1 cellular context compared by ENCODE assay signal in genomic region chr9:104747565-104748358, GRCh38.
TF ChIP-seq lines count a peak whose summit lies in the region.

Gene NIPSNAP3A (plus strand): TSS chr9:104747683. CDS start chr9:104747793, 110 bp downstream.

TF ChIP-seq in HepG2, 621 proteins besides CTCF, POLR2A, EP300 and RAD21 (continued from another document and continues in another):
- TF ChIP-seq GLMP (CRISPR knock-in tag; IDR thresholded peaks at IDR 0.05; ENCODE audit: borderline replicate concordance) (no peak), HOXA5 (CRISPR knock-in tag; IDR thresholded peaks at IDR 0.05) (peak; percentile 23; the same call in 1 of the 2 replicates), RNF2 (conservative IDR thresholded peaks at IDR 0.05; ENCODE audit: low read depth) (no peak), ZBTB49 (CRISPR knock-in tag; IDR thresholded peaks at IDR 0.05; ENCODE audit: borderline replicate concordance) (no peak), FOXK2 (IDR thresholded peaks at IDR 0.05) (no peak), ATF7 (IDR thresholded peaks at IDR 0.05) (no peak), ATF7 (CRISPR knock-in tag; IDR thresholded peaks at IDR 0.05) (peak; percentile 45; the same call in 1 of the 2 replicates), SMARCE1 (IDR thresholded peaks at IDR 0.05; ENCODE audit: borderline replicate concordance) (no peak), SKI (IDR thresholded peaks at IDR 0.05; ENCODE audit: partially characterized antibody) (no peak), RBFOX2 (IDR thresholded peaks at IDR 0.05; ENCODE audit: low read depth, low read length) (peak; percentile 83), NFRKB (IDR thresholded peaks at IDR 0.05) (no peak), ZNF337 (CRISPR knock-in tag; IDR thresholded peaks at IDR 0.05; ENCODE audit: borderline replicate concordance, low read depth) (no peak), ZNF350 (CRISPR knock-in tag; IDR thresholded peaks at IDR 0.05; ENCODE audit: borderline replicate concordance, low read depth) (peak; percentile 81), RORA (CRISPR knock-in tag; IDR thresholded peaks at IDR 0.05) (no peak), ZNF841 (CRISPR knock-in tag; IDR thresholded peaks at IDR 0.05; ENCODE audit: borderline replicate concordance) (no peak), ZFP36L2 (CRISPR knock-in tag; IDR thresholded peaks at IDR 0.05) (no peak), ZNF17 (CRISPR knock-in tag; IDR thresholded peaks at IDR 0.05) (no peak), ZNF557 (CRISPR knock-in tag; IDR thresholded peaks at IDR 0.05) (no peak), ZBTB1 (CRISPR knock-in tag; IDR thresholded peaks at IDR 0.05; ENCODE audit: borderline replicate concordance) (no peak), AHDC1 (CRISPR knock-in tag; IDR thresholded peaks at IDR 0.05; ENCODE audit: borderline replicate concordance) (no peak), ZNF550 (CRISPR knock-in tag; IDR thresholded peaks at IDR 0.05; ENCODE audit: borderline replicate concordance) (no peak), ZNF326 (CRISPR knock-in tag; IDR thresholded peaks at IDR 0.05; ENCODE audit: borderline replicate concordance) (no peak), EED (CRISPR knock-in tag; IDR thresholded peaks at IDR 0.05) (no peak), ZNF264 (CRISPR knock-in tag; IDR thresholded peaks at IDR 0.05) (no peak), GATAD1 (CRISPR knock-in tag; IDR thresholded peaks at IDR 0.05) (peak; percentile 51; the same call in 1 of the 2 replicates), ZNF263 (CRISPR knock-in tag; IDR thresholded peaks at IDR 0.05) (no peak), MTA3 (CRISPR knock-in tag; IDR thresholded peaks at IDR 0.05) (no peak), EHMT2 (IDR thresholded peaks at IDR 0.05; ENCODE audit: borderline replicate concordance, low read depth, low read length) (no peak), DRAP1 (CRISPR knock-in tag; IDR thresholded peaks at IDR 0.05) (0 out of 2 replicates have a peak, but pooled peaks have one; percentile 17), SNRNP70 (IDR thresholded peaks at IDR 0.05; ENCODE audit: low read depth, low read length) (no peak), ZNF891 (CRISPR knock-in tag; IDR thresholded peaks at IDR 0.05) (no peak), DPF2 (CRISPR knock-in tag; IDR thresholded peaks at IDR 0.05; ENCODE audit: borderline replicate concordance, low read depth) (no peak), ZNF274 (CRISPR knock-in tag; IDR thresholded peaks at IDR 0.05) (peak; percentile 12; the same call in 1 of the 2 replicates), ASH2L (IDR thresholded peaks at IDR 0.05; ENCODE audit: insufficient read length, low read depth, low read length) (peak; percentile 81), ZNF232 (CRISPR knock-in tag; IDR thresholded peaks at IDR 0.05; ENCODE audit: borderline replicate concordance) (peak; percentile 30; the same call in 1 of the 2 replicates), POLR2G (IDR thresholded peaks at IDR 0.05; ENCODE audit: low read depth, low read length) (peak; percentile 70; the same call in 1 of the 2 replicates), ZNF382 (CRISPR knock-in tag; IDR thresholded peaks at IDR 0.05; ENCODE audit: borderline replicate concordance) (no peak), ATF5 (CRISPR knock-in tag; IDR thresholded peaks at IDR 0.05; ENCODE audit: low read depth) (no peak), SIX4 (CRISPR knock-in tag; IDR thresholded peaks at IDR 0.05) (no peak), MEF2D (CRISPR knock-in tag; IDR thresholded peaks at IDR 0.05) (peak; percentile 64; the same call in 1 of the 2 replicates), HOXA3 (CRISPR knock-in tag; IDR thresholded peaks at IDR 0.05) (peak; percentile 61; the same call in 1 of the 2 replicates), MXI1 (IDR thresholded peaks at IDR 0.05; ENCODE audit: borderline replicate concordance, low read depth, low read length) (0 out of 3 replicates have a peak, but pooled peaks have one; percentile 38), SNAPC2 (CRISPR knock-in tag; IDR thresholded peaks at IDR 0.05) (0 out of 2 replicates have a peak, but pooled peaks have one; percentile 21), PRPF4 (IDR thresholded peaks at IDR 0.05; ENCODE audit: low read depth, low read length, poor library complexity, severe bottlenecking) (no peak), ZBTB39 (CRISPR knock-in tag; IDR thresholded peaks at IDR 0.05) (no peak), AGO2 (optimal IDR thresholded peaks at IDR 0.05; ENCODE audit: low read depth, low read length) (peak; percentile 49)
- TF ChIP-seq, protein P1, sequence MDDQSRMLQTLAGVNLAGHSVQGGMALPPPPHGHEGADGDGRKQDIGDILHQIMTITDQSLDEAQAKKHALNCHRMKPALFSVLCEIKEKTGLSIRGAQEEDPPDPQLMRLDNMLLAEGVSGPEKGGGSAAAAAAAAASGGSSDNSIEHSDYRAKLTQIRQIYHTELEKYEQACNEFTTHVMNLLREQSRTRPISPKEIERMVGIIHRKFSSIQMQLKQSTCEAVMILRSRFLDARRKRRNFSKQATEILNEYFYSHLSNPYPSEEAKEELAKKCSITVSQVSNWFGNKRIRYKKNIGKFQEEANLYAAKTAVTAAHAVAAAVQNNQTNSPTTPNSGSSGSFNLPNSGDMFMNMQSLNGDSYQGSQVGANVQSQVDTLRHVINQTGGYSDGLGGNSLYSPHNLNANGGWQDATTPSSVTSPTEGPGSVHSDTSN (CRISPR knock-in tag; IDR thresholded peaks at IDR 0.05; ENCODE audit: borderline replicate concordance): no peak
- TF ChIP-seq, protein P2, sequence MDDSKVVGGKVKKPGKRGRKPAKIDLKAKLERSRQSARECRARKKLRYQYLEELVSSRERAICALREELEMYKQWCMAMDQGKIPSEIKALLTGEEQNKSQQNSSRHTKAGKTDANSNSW (CRISPR knock-in tag; IDR thresholded peaks at IDR 0.05; ENCODE audit: borderline replicate concordance): no peak
- TF ChIP-seq, protein P3, sequence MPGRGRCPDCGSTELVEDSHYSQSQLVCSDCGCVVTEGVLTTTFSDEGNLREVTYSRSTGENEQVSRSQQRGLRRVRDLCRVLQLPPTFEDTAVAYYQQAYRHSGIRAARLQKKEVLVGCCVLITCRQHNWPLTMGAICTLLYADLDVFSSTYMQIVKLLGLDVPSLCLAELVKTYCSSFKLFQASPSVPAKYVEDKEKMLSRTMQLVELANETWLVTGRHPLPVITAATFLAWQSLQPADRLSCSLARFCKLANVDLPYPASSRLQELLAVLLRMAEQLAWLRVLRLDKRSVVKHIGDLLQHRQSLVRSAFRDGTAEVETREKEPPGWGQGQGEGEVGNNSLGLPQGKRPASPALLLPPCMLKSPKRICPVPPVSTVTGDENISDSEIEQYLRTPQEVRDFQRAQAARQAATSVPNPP (CRISPR knock-in tag; IDR thresholded peaks at IDR 0.05): no peak
- TF ChIP-seq, protein P4, sequence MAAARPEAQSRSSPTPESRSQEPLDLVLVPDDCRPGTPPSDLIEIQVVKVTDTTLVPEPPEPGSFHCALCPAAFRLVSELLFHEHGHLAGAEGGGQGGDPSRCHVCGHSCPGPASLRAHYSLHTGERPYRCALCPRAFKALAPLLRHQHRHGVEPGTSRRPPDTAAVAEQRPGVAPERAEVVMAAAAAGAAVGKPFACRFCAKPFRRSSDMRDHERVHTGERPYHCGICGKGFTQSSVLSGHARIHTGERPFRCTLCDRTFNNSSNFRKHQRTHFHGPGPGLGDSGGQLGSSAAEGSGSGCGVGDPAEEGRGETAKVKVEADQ (CRISPR knock-in tag; IDR thresholded peaks at IDR 0.05; ENCODE audit: borderline replicate concordance): 0 out of 2 replicates have a peak, but pooled peaks have one; percentile 54
